Comparison of ENCODE assay signal across 10 cellular contexts in genomic region chr7:2845193-2845592, GRCh38. TPM values are rescaled to one million over a fixed set of nuclear protein-coding genes. Genes with fewer than 3 reads are reported as not detected.
A peak's percentile ranks its signal among the peaks of the same experiment; 100 is the strongest.
DNase-seq lines count a peak whose midpoint lies in the region; ATAC-seq and TF ChIP-seq lines count a peak whose summit lies in the region.
"Had no signal": no experiment of that assay in that cellular context is flagged by ENCODE, and none has a peak within 500 bp of the region (broad histone marks: within the 10 kb centered on the region; RNA-seq: fewer than 3 reads in every experiment).

No MANE protein-coding gene starts in this region.

- peak overlapping the region; percentile 81 for H3K4me3 Mint-ChIP-seq in Calu3 (ENCODE audit: low read depth, unreplicated experiment)
- peak overlapping the region; percentile 74 for H3K4me3 Mint-ChIP-seq in activated CD8-positive, alpha-beta T cell treated with anti-CD3 and anti-CD28 coated beads for 36 hours

- CTCF ChIA-PET in Calu3 (lab: Charles Lee): interaction anchor here (0.6 to 1.1 kb wide), 4 partner anchors 10 to 1528 kb away, joined by 3 to 8 read pairs (median 4); no protein-coding TSS in a partner anchor
- CTCF ChIA-PET in activated CD8-positive, alpha-beta T cell treated with anti-CD3 and anti-CD28 coated beads for 36 hours (lab: Charles Lee): interaction anchor here (1.0 to 1.6 kb wide), 3 partner anchors 19 to 136 kb away, joined by 3 to 6 read pairs (median 3); no protein-coding TSS in a partner anchor

- intact Hi-C loops in Calu3 (cut with micrococcal nuclease; ENCODE audit: unreplicated experiment): loop anchor here (2.0 kb wide), 1 partner anchor 16 kb away; no protein-coding TSS in a partner anchor
- intact Hi-C loops in activated CD8-positive, alpha-beta T cell treated with anti-CD3 and anti-CD28 coated beads for 36 hours (cut with micrococcal nuclease): no loop called here

- peak overlapping the region; percentile 65 for H3K27ac ChIP-seq in 22Rv1

- DNase-seq in Calu3: no peak
- no peak for DNase-seq in activated CD8-positive, alpha-beta T cell treated with anti-CD3 and anti-CD28 coated beads for 36 hours
- DNase-seq in mesenteric fat pad (ENCODE audit: low spot score): peak; percentile 45
- no peak for DNase-seq in GF-D8 (lab: John Stamatoyannopoulos, UW)
- no peak for DNase-seq in SW480 (ENCODE audit: low spot score)
- DNase-seq: activated CD4-positive, alpha-beta T cell treated with anti-CD3 and anti-CD28 coated beads for 4 hours; midbrain had no signal

- no peak overlapping the region for H3K27ac Mint-ChIP-seq in Calu3 (ENCODE audit: unreplicated experiment)
- H3K27ac Mint-ChIP-seq in activated CD8-positive, alpha-beta T cell treated with anti-CD3 and anti-CD28 coated beads for 36 hours: peak overlapping the region; percentile 18

- no peak for ATAC-seq in activated CD8-positive, alpha-beta T cell treated with anti-CD3 and anti-CD28 coated beads for 36 hours
- no peak for ATAC-seq in GM21619 (IDR thresholded peaks at IDR 0.05; ENCODE audit: unreplicated experiment)
- ATAC-seq in GM21360 (IDR thresholded peaks at IDR 0.05; ENCODE audit: unreplicated experiment): no peak

- no peak for TF ChIP-seq CTCF in 22Rv1 (IDR thresholded peaks at IDR 0.05)
- TF ChIP-seq CTCF in Calu3 (IDR thresholded peaks at IDR 0.05; ENCODE audit: unreplicated experiment): no peak
- no peak for TF ChIP-seq CTCF in activated CD8-positive, alpha-beta T cell treated with anti-CD3 and anti-CD28 coated beads for 36 hours (IDR thresholded peaks at IDR 0.05)

- no TSS peak for BruUV-seq in Calu3 (replicated peaks; lab: Mats Ljungman, UMichigan)

- H3K36me3 Mint-ChIP-seq in Calu3 (ENCODE audit: insufficient read depth, unreplicated experiment): peaks cover 33% of the 10 kb centered on the region
- peaks cover 9% of the 10 kb centered on the region for H3K36me3 Mint-ChIP-seq in activated CD8-positive, alpha-beta T cell treated with anti-CD3 and anti-CD28 coated beads for 36 hours (ENCODE audit: low read depth)

- H3K27me3 Mint-ChIP-seq in Calu3 (ENCODE audit: unreplicated experiment): no peaks in the 10 kb centered on the region
- H3K27me3 Mint-ChIP-seq in activated CD8-positive, alpha-beta T cell treated with anti-CD3 and anti-CD28 coated beads for 36 hours: no peaks in the 10 kb centered on the region

- POLR2A ChIA-PET in activated CD8-positive, alpha-beta T cell treated with anti-CD3 and anti-CD28 coated beads for 36 hours (lab: Charles Lee): interaction anchor here (0.7 to 0.9 kb wide), 2 partner anchors 11 to 109 kb away, joined by 3 to 4 read pairs; no protein-coding TSS in a partner anchor

- H3K4me1 Mint-ChIP-seq in Calu3 (ENCODE audit: low read depth, unreplicated experiment): peaks cover 22% of the 10 kb centered on the region
- H3K4me1 Mint-ChIP-seq in activated CD8-positive, alpha-beta T cell treated with anti-CD3 and anti-CD28 coated beads for 36 hours (ENCODE audit: low read depth): peaks cover 20% of the 10 kb centered on the region

- H3K9me3 Mint-ChIP-seq in Calu3 (ENCODE audit: low read depth, unreplicated experiment): no peaks in the 10 kb centered on the region
- H3K9me3 Mint-ChIP-seq in activated CD8-positive, alpha-beta T cell treated with anti-CD3 and anti-CD28 coated beads for 36 hours: no peaks in the 10 kb centered on the region

RNA-seq across cellular contexts. Expression of gene GNA12, which starts 1.1 kb away (rescaled TPM):
- 75.4 and 78.3 TPM in 2 replicates for total RNA-seq in Calu3 (2022)
- total RNA-seq in activated CD8-positive, alpha-beta T cell treated with anti-CD3 and anti-CD28 coated beads for 36 hours: 10 to 100 TPM; 21.0 to 21.1 TPM
- 70.1 TPM for total RNA-seq in mesenteric fat pad
